16 cellular contexts compared by ENCODE assay signal in the genomic region with DNA sequence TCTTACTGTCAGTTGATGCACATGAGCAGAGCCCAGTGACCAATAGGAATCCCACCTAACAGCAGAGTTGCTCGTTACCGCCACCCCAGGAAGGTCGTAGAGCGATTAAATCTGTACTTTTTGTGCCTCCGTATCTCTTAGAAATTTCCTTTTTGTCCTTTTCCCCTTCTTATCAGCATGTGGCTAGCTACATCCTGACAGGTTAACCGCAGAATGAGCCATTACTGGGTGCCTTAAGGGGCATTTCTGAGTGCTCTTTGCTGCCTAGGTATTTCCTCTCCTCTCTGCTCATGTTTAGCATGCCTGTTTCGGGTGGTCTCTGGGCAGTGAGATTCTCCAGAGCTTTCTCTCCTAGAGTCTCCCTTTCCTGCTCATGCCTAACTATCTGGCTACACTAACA.
"Had no signal": no experiment of that assay in that cellular context is flagged by ENCODE, and none has a peak within 500 bp of the region (broad histone marks: within the 10 kb centered on the region; RNA-seq: fewer than 3 reads in every experiment).

No MANE protein-coding gene starts in this region.

- H3K27me3 ChIP-seq: tibial nerve had no signal

- H3K9me3 Mint-ChIP-seq: activated naive CD8-positive, alpha-beta T cell treated with anti-CD3 and anti-CD28 coated beads, Interleukin-2, amount 50 U/mL, for 24 hours; activated T-helper 17 cell treated with anti-CD3 and anti-CD28 coated beads, Interleukin-2, amount 50 U/mL, for 72 hours; dendritic cell treated with granulocyte-macrophage colony-stimulating factor and Interleukin-4, amounts not matched to agents 40 ng/mL and 50 ng/mL, for 4 days; memory B cell had no signal

- H3K27ac ChIP-seq: left ventricle myocardium inferior, tibial nerve had no signal

- H3K4me1 Mint-ChIP-seq: activated naive CD8-positive, alpha-beta T cell treated with anti-CD3 and anti-CD28 coated beads, Interleukin-2, amount 50 U/mL, for 24 hours; activated T-helper 17 cell treated with anti-CD3 and anti-CD28 coated beads, Interleukin-2, amount 50 U/mL, for 72 hours; memory B cell; natural killer cell had no signal

- H3K27me3 Mint-ChIP-seq: activated naive CD8-positive, alpha-beta T cell treated with anti-CD3 and anti-CD28 coated beads, Interleukin-2, amount 50 U/mL, for 24 hours; activated T-helper 17 cell treated with anti-CD3 and anti-CD28 coated beads, Interleukin-2, amount 50 U/mL, for 72 hours; dendritic cell treated with granulocyte-macrophage colony-stimulating factor and Interleukin-4, amounts not matched to agents 40 ng/mL and 50 ng/mL, for 4 days; memory B cell had no signal

- DNase-seq: activated CD4-positive, CD25-positive, alpha-beta regulatory T cell treated with anti-CD3 and anti-CD28 coated beads, Interleukin-2, amount 50 U/mL, for 72 hours; activated naive CD4-positive, alpha-beta T cell treated with Interleukin-2 at 50 U/mL for 16 hours; activated naive CD8-positive, alpha-beta T cell treated with anti-CD3 and anti-CD28 coated beads, Interleukin-2, amount 50 U/mL, for 24 hours; effector memory CD4-positive, alpha-beta T cell; foreskin fibroblast; hippocampal formation; left ventricle myocardium inferior; natural killer cell; posterior cingulate gyrus; stimulated activated CD4-positive, alpha-beta T cell treated with anti-CD3 and anti-CD28 coated beads, Interleukin-15, amount 100 ng/mL, for 24 hours; stimulated activated CD4-positive, alpha-beta T cell treated with anti-CD3 and anti-CD28 coated beads, Interleukin-4, amount 100 ng/mL, for 24 hours; stimulated activated naive CD4-positive, alpha-beta T cell had no signal

- H3K4me3 ChIP-seq: left ventricle myocardium inferior, tibial nerve had no signal

- H3K36me3 ChIP-seq: left ventricle myocardium inferior, tibial nerve had no signal

- H3K36me3 Mint-ChIP-seq: memory B cell, natural killer cell had no signal

- H3K9me3 ChIP-seq: left ventricle myocardium inferior, tibial nerve had no signal

- H3K27ac Mint-ChIP-seq: activated naive CD8-positive, alpha-beta T cell treated with anti-CD3 and anti-CD28 coated beads, Interleukin-2, amount 50 U/mL, for 24 hours; activated T-helper 17 cell treated with anti-CD3 and anti-CD28 coated beads, Interleukin-2, amount 50 U/mL, for 72 hours; dendritic cell treated with granulocyte-macrophage colony-stimulating factor and Interleukin-4, amounts not matched to agents 40 ng/mL and 50 ng/mL, for 4 days; memory B cell; natural killer cell had no signal

- H3K4me1 ChIP-seq: left ventricle myocardium inferior, tibial nerve had no signal

- H3K4me3 Mint-ChIP-seq: activated naive CD8-positive, alpha-beta T cell treated with anti-CD3 and anti-CD28 coated beads, Interleukin-2, amount 50 U/mL, for 24 hours; activated T-helper 17 cell treated with anti-CD3 and anti-CD28 coated beads, Interleukin-2, amount 50 U/mL, for 72 hours; dendritic cell treated with granulocyte-macrophage colony-stimulating factor and Interleukin-4, amounts not matched to agents 40 ng/mL and 50 ng/mL, for 4 days; memory B cell; natural killer cell had no signal
